Comparison of ENCODE assay signal across 14 cellular contexts in genomic region chr1:25766721-25767436, GRCh38. TPM values are rescaled to one million over a fixed set of nuclear protein-coding genes. Genes with fewer than 3 reads are reported as not detected.
DNase-seq lines count a peak whose midpoint lies in the region; ATAC-seq, FAIRE-seq and TF ChIP-seq lines count a peak whose summit lies in the region.
"Had no signal": no experiment of that assay in that cellular context is flagged by ENCODE, and none has a peak within 500 bp of the region (broad histone marks: within the 10 kb centered on the region; RNA-seq: fewer than 3 reads in every experiment).

No MANE protein-coding gene starts in this region.

- H3K56ac ChIP-seq in H1 (replicated peaks; ENCODE audit: insufficient read length, low read depth, low read length) = no peak overlapping the region

- no peak overlapping the region for H2AFZ ChIP-seq in H1 (ENCODE audit: low read length)

- H3K4me2 ChIP-seq in H1 (ENCODE audit: insufficient read depth in 1 of 2, low read depth in 2 of 2, low read length in 2 of 2) = no peak overlapping the region
- H3K4me2 ChIP-seq: A549 had no signal

- H2BK5ac ChIP-seq in H1 (ENCODE audit: low read depth, low read length) = peak overlapping the region; percentile 52

- H4K8ac ChIP-seq in H1 (ENCODE audit: extremely low read depth, insufficient read depth, low read length) = 0 out of 2 replicates have a peak overlapping the region, but pooled peaks have one; percentile 23

- no peak overlapping the region for H3K14ac ChIP-seq in H1 (ENCODE audit: insufficient read length)

- peak; percentile 44 for DNase-seq in NCI-H2171 treated with DMSO at 0.1 percent for 48 hours (lab: John Stamatoyannopoulos, UW)
- no peak for DNase-seq in NCI-H2171 (lab: John Stamatoyannopoulos, UW)
- DNase-seq in NCI-H1105 treated with DMSO at 0.1 percent for 48 hours (lab: John Stamatoyannopoulos, UW) = peak; percentile 77
- DNase-seq in H1 (ENCODE audit: low read depth in 1 of 2, low spot score in 2 of 2) = no peak
- DNase-seq in psoas muscle = peak in 1 of 2 donors; percentile 80
- no peak for DNase-seq in stimulated activated naive CD8-positive, alpha-beta T cell treated with anti-CD3 and anti-CD28 coated beads, Interleukin-15, amount 100 ng/mL, for 72 hours
- no peak for DNase-seq in activated CD4-positive, alpha-beta memory T cell treated with anti-CD3 and anti-CD28 coated beads, Interleukin-2, amount 10 ng/mL, durations not matched to agents 7 days and 5 days
- DNase-seq: activated naive CD8-positive, alpha-beta T cell treated with anti-CD3 and anti-CD28 coated beads, Interleukin-2, amount 10 ng/mL, durations not matched to agents 7 days and 5 days; activated T-cell treated with anti-CD3 and anti-CD28 coated beads, Interleukin-2, amount 50 U/mL, for 1 hour; stimulated activated naive B cell treated with anti-CD40 and anti-IgM and Interleukin-4, amounts not matched to agents 10 μg/mL and 1 μg/mL and 100 μg/mL, for 72 hours; T-helper 1 cell had no signal

- H3K23me2 ChIP-seq in H1 (ENCODE audit: low read depth, low read length) = peaks cover 23% of the 10 kb centered on the region; the same call in 1 of the 2 replicates

- FAIRE-seq in H1 (lab: Jason Lieb, UNC) = no peak
- FAIRE-seq: A549, RCC 7860 had no signal

- no peak overlapping the region for H4K5ac ChIP-seq in H1 (ENCODE audit: insufficient read length, low read depth, low read length)

- peak overlapping the region in 1 of 2 donors; percentile 53 for H3K4me3 Mint-ChIP-seq in stimulated activated naive CD8-positive, alpha-beta T cell treated with anti-CD3 and anti-CD28 coated beads, Interleukin-15, amount 100 ng/mL, for 72 hours
- H3K4me3 Mint-ChIP-seq in activated CD4-positive, alpha-beta memory T cell treated with anti-CD3 and anti-CD28 coated beads, Interleukin-2, amount 10 ng/mL, durations not matched to agents 7 days and 5 days = no peak overlapping the region
- H3K4me3 Mint-ChIP-seq: activated naive CD8-positive, alpha-beta T cell treated with anti-CD3 and anti-CD28 coated beads, Interleukin-2, amount 10 ng/mL, durations not matched to agents 7 days and 5 days; stimulated activated naive B cell treated with anti-CD40 and anti-IgM and Interleukin-4, amounts not matched to agents 10 μg/mL and 1 μg/mL and 100 μg/mL, for 72 hours had no signal

- H3K36me3 ChIP-seq in H1 (ENCODE audit: control insufficient read depth in 2 of 4, insufficient read depth in 4 of 4, low read length in 3 of 4) (no peaks in the 10 kb centered on the region), psoas muscle (ENCODE audit: insufficient read depth in 1 of 2, low read depth in 1 of 2) (no peaks in the 10 kb centered on the region)

- no peak overlapping the region for H3K4ac ChIP-seq in H1 (replicated peaks; ENCODE audit: insufficient read length, low read depth, low read length)

- TF ChIP-seq EP300 in H1 (IDR thresholded peaks at IDR 0.05; ENCODE audit: borderline replicate concordance in 1 of 2, low read depth in 2 of 2, low read length in 2 of 2) = no peak

- H3K9me3 ChIP-seq in H1 (ENCODE audit: insufficient read depth in 2 of 2, low read depth in 1 of 2, low read length in 1 of 2) (no peaks in the 10 kb centered on the region), psoas muscle (no peaks in the 10 kb centered on the region)
- H3K9me3 ChIP-seq: A549 had no signal

- ATAC-seq in psoas muscle (peak; percentile 60 to 84 (median 76)), HG03469 (IDR thresholded peaks at IDR 0.05; ENCODE audit: unreplicated experiment) (no peak)
- no peak for ATAC-seq in stimulated activated naive CD8-positive, alpha-beta T cell treated with anti-CD3 and anti-CD28 coated beads, Interleukin-15, amount 100 ng/mL, for 72 hours
- ATAC-seq: A549 had no signal

- H3K79me1 ChIP-seq in H1 (ENCODE audit: low read depth, low read length) = no peaks in the 10 kb centered on the region

- H3K9ac ChIP-seq in H1 (replicated peaks in 1 of 4; ENCODE audit: extremely low read depth in 1 of 4, low read depth in 3 of 4, low read length in 3 of 4) = no peak overlapping the region

- intact Hi-C loops in psoas muscle (cut with DNase I) = loop anchor here in 1 of 2 donors (2.0 kb wide), 1 partner anchor 30 kb away; no protein-coding TSS in a partner anchor

- no peak overlapping the region for H2BK120ac ChIP-seq in H1 (replicated peaks; ENCODE audit: low read depth, low read length)

- H2BK15ac ChIP-seq in H1 (ENCODE audit: low read length) = no peak overlapping the region

- H3K36me3 Mint-ChIP-seq in activated CD4-positive, alpha-beta memory T cell treated with anti-CD3 and anti-CD28 coated beads, Interleukin-2, amount 10 ng/mL, durations not matched to agents 7 days and 5 days (ENCODE audit: low read depth) = no peaks in the 10 kb centered on the region
- H3K36me3 Mint-ChIP-seq: stimulated activated naive B cell treated with anti-CD40 and anti-IgM and Interleukin-4, amounts not matched to agents 10 μg/mL and 1 μg/mL and 100 μg/mL, for 72 hours had no signal

- H3K4me1 Mint-ChIP-seq in stimulated activated naive CD8-positive, alpha-beta T cell treated with anti-CD3 and anti-CD28 coated beads, Interleukin-15, amount 100 ng/mL, for 72 hours = peaks cover 72% of the 10 kb centered on the region
- H3K4me1 Mint-ChIP-seq in activated CD4-positive, alpha-beta memory T cell treated with anti-CD3 and anti-CD28 coated beads, Interleukin-2, amount 10 ng/mL, durations not matched to agents 7 days and 5 days = no peaks in the 10 kb centered on the region

- peaks cover 0 to 5% (median 1%) of the 10 kb centered on the region in 4 experiments; a peak in 5 of 7 replicates for H3K4me1 ChIP-seq in H1 (replicated peaks in 1 of 4; ENCODE audit: control insufficient read depth in 3 of 4, insufficient read depth in 4 of 4, low read length in 3 of 4)
- peaks cover 23% of the 10 kb centered on the region for H3K4me1 ChIP-seq in psoas muscle

- H2BK12ac ChIP-seq in H1 (ENCODE audit: low read depth, low read length) = 0 out of 2 replicates have a peak overlapping the region, but pooled peaks have one; percentile 60

- H3K27ac Mint-ChIP-seq in stimulated activated naive CD8-positive, alpha-beta T cell treated with anti-CD3 and anti-CD28 coated beads, Interleukin-15, amount 100 ng/mL, for 72 hours = no peak overlapping the region
- no peak overlapping the region for H3K27ac Mint-ChIP-seq in activated CD4-positive, alpha-beta memory T cell treated with anti-CD3 and anti-CD28 coated beads, Interleukin-2, amount 10 ng/mL, durations not matched to agents 7 days and 5 days
- H3K27ac Mint-ChIP-seq: stimulated activated naive B cell treated with anti-CD40 and anti-IgM and Interleukin-4, amounts not matched to agents 10 μg/mL and 1 μg/mL and 100 μg/mL, for 72 hours had no signal

- peak overlapping the region; percentile 90 for H2AK5ac ChIP-seq in H1 (ENCODE audit: low read depth, low read length)

- no peak overlapping the region for H3K23ac ChIP-seq in H1 (ENCODE audit: insufficient read length)

- peaks cover under 1% of the 10 kb centered on the region for H3K27me3 Mint-ChIP-seq in stimulated activated naive CD8-positive, alpha-beta T cell treated with anti-CD3 and anti-CD28 coated beads, Interleukin-15, amount 100 ng/mL, for 72 hours
- peaks cover 2% of the 10 kb centered on the region for H3K27me3 Mint-ChIP-seq in activated CD4-positive, alpha-beta memory T cell treated with anti-CD3 and anti-CD28 coated beads, Interleukin-2, amount 10 ng/mL, durations not matched to agents 7 days and 5 days

- no peak overlapping the region for H2BK20ac ChIP-seq in H1 (ENCODE audit: low read length)

- POLR2A ChIA-PET in H1 (lab: Charles Lee; ENCODE audit: partially characterized antibody) = interaction anchor here (1.3 kb wide), 1 partner anchor 10 kb away, joined by 3 read pairs; no protein-coding TSS in a partner anchor
- POLR2A ChIA-PET in activated CD4-positive, alpha-beta memory T cell treated with anti-CD3 and anti-CD28 coated beads, Interleukin-2, amount 10 ng/mL, durations not matched to agents 7 days and 5 days (lab: Charles Lee) = no interaction called here

- CTCF ChIA-PET in H1 (lab: Charles Lee; ENCODE audit: partially characterized antibody) = interaction anchor here (1.2 to 2.1 kb wide), 4 partner anchors 9 to 41 kb away, joined by 3 to 9 read pairs (median 9); no protein-coding TSS in a partner anchor
- CTCF ChIA-PET in activated CD4-positive, alpha-beta memory T cell treated with anti-CD3 and anti-CD28 coated beads, Interleukin-2, amount 10 ng/mL, durations not matched to agents 7 days and 5 days (lab: Charles Lee) = no interaction called here

- no peaks in the 10 kb centered on the region for H3K9me3 Mint-ChIP-seq in stimulated activated naive CD8-positive, alpha-beta T cell treated with anti-CD3 and anti-CD28 coated beads, Interleukin-15, amount 100 ng/mL, for 72 hours
- no peaks in the 10 kb centered on the region for H3K9me3 Mint-ChIP-seq in activated CD4-positive, alpha-beta memory T cell treated with anti-CD3 and anti-CD28 coated beads, Interleukin-2, amount 10 ng/mL, durations not matched to agents 7 days and 5 days
- H3K9me3 Mint-ChIP-seq: activated naive CD8-positive, alpha-beta T cell treated with anti-CD3 and anti-CD28 coated beads, Interleukin-2, amount 10 ng/mL, durations not matched to agents 7 days and 5 days; stimulated activated naive B cell treated with anti-CD40 and anti-IgM and Interleukin-4, amounts not matched to agents 10 μg/mL and 1 μg/mL and 100 μg/mL, for 72 hours had no signal

- H3K27me3 ChIP-seq in H1 (replicated peaks in 1 of 4; ENCODE audit: control insufficient read depth in 3 of 4, extremely low read depth in 1 of 4, insufficient read depth in 3 of 4, low read length in 3 of 4) (no peaks in the 10 kb centered on the region), psoas muscle (ENCODE audit: insufficient read depth in 3 of 3, low read length in 2 of 3) (no peaks in the 10 kb centered on the region)

- TF ChIP-seq CTCF in H1 (IDR thresholded peaks at IDR 0.05; ENCODE audit: control extremely low read depth in 1 of 3, insufficient read depth in 1 of 3, low read depth in 1 of 3, low read length in 3 of 3) (no peak), psoas muscle (IDR thresholded peaks at IDR 0.05) (no peak)

- no peak overlapping the region for H3K18ac ChIP-seq in H1 (ENCODE audit: extremely low read depth, low read length)

- H3K4me3 ChIP-seq in H1 (ENCODE audit: extremely low read depth in 1 of 4, insufficient read depth in 2 of 4, low read depth in 3 of 4, low read length in 4 of 4) = no peak overlapping the region
- H3K4me3 ChIP-seq in psoas muscle = no peak overlapping the region
- H3K4me3 ChIP-seq: A549 had no signal

- no peaks in the 10 kb centered on the region for H3K79me2 ChIP-seq in H1 (ENCODE audit: control insufficient read depth in 1 of 2, insufficient read depth in 2 of 2, low read length in 2 of 2)

- H4K20me1 ChIP-seq in H1 (replicated peaks in 1 of 2; ENCODE audit: control insufficient read depth in 1 of 2, insufficient read depth in 2 of 2, low read length in 2 of 2) = peaks cover 0 to 9% of the 10 kb centered on the region in 2 experiments

- no peak for TF ChIP-seq RAD21 in H1 (IDR thresholded peaks at IDR 0.05 in 1 of 2, conservative IDR thresholded peaks at IDR 0.05 in 1 of 2; ENCODE audit: low read depth in 2 of 2, low read length in 2 of 2)

- TF ChIP-seq POLR2A in H1 (IDR thresholded peaks at IDR 0.05; ENCODE audit: control extremely low read depth in 1 of 2, low read depth in 2 of 2, low read length in 2 of 2) = no peak

- WGBS in H1 (ENCODE audit: extremely low coverage in 1 of 2, insufficient coverage in 1 of 2, insufficient read length in 1 of 2, insufficient replicate concordance in 2 of 2, low coverage in 1 of 2, low lambda C conversion rate in 2 of 2, missing lambda C conversion rate in 1 of 2), 2 experiments = 90% methylated on average over 9 of the region's 13 CpGs; no CpG with 5 or more reads in 1 of the 2 experiments
- WGBS in psoas muscle, 3 donors = 57 to 64% (median 57%) methylated on average over 13 of the region's 13 CpGs

- H3K27ac ChIP-seq in H1 (ENCODE audit: low read depth, low read length) (no peak overlapping the region), psoas muscle (peak overlapping the region; percentile 27)
- H3K27ac ChIP-seq: A549 had no signal

- H4K91ac ChIP-seq in H1 (replicated peaks; ENCODE audit: insufficient read length, low read length) = no peak overlapping the region

RNA-seq across cellular contexts. Expression of gene SELENON, which starts 33.1 kb away (rescaled TPM):
- total RNA-seq in H1 (2021; fragmentation: NEBNext Ultra II Directional; extraction: Animal tissue kit (Norgen Biotek cat#: 25700)) = 77.4 and 77.6 TPM in 2 replicates
- polyA plus RNA-seq in H1 (2011; rRNA removed) (43.0 and 67.3 TPM in 2 replicates), psoas muscle (10 to 100 TPM; 25.3 to 39.3 (median 29.0) TPM)
- 36.6 TPM for polyA plus RNA-seq in H1 (2011; cell fraction: cytosol; rRNA removed)
- 58.6 TPM for polyA plus RNA-seq in H1 (2011; cell fraction: nucleus; rRNA removed)
- polyA plus RNA-seq in H1 (2012, experiment 1 of 2) = 72.8 to 99.4 TPM (median 83.9 TPM) in 4 replicates
- 89.8 TPM for polyA plus RNA-seq in H1 (2012, experiment 2 of 2)
- polyA plus RNA-seq in H1 (2013, experiment 1 of 2) = 103 TPM
- polyA plus RNA-seq in H1 (2013, experiment 2 of 2) = 109 TPM
- 25.4 and 44.6 TPM in 2 replicates for polyA minus RNA-seq in H1 (2011; rRNA and poly(A)+ RNA removed)
- 47.6 TPM for polyA minus RNA-seq in H1 (2011; cell fraction: cytosol; rRNA and poly(A)+ RNA removed)
- polyA minus RNA-seq in H1 (2011; cell fraction: nucleus; rRNA and poly(A)+ RNA removed) = 23.2 TPM
- 100 to 1,000 TPM in 1 of 4 donors, 10 to 100 TPM in 3; 37.8 to 104 (median 56.1) TPM for total RNA-seq in psoas muscle
- 1 to 10 TPM; 5.9 to 6.0 TPM for total RNA-seq in activated CD4-positive, alpha-beta memory T cell treated with anti-CD3 and anti-CD28 coated beads, Interleukin-2, amount 10 ng/mL, durations not matched to agents 7 days and 5 days

RNA-seq across cellular contexts. Expression of gene MTFR1L, which starts 52.9 kb away (rescaled TPM):
- total RNA-seq in H1 (2021; fragmentation: NEBNext Ultra II Directional; extraction: Animal tissue kit (Norgen Biotek cat#: 25700)) = 20.8 and 23.1 TPM in 2 replicates
- polyA plus RNA-seq in H1 (2011; rRNA removed) = 23.1 and 39.9 TPM in 2 replicates
- 25.9 TPM for polyA plus RNA-seq in H1 (2011; cell fraction: cytosol; rRNA removed)
- polyA plus RNA-seq in H1 (2011; cell fraction: nucleus; rRNA removed) = 27.3 TPM
- polyA plus RNA-seq in H1 (2012, experiment 1 of 2) = 20.5 to 26.2 TPM (median 22.8 TPM) in 4 replicates
- polyA plus RNA-seq in H1 (2012, experiment 2 of 2) = 21.2 TPM
- polyA plus RNA-seq in H1 (2013, experiment 1 of 2) = 17.5 TPM
- 15.3 TPM for polyA plus RNA-seq in H1 (2013, experiment 2 of 2)
- 23.2 and 27.4 TPM in 2 replicates for polyA minus RNA-seq in H1 (2011; rRNA and poly(A)+ RNA removed)
- polyA minus RNA-seq in H1 (2011; cell fraction: cytosol; rRNA and poly(A)+ RNA removed) = 10.6 TPM
- 16.7 TPM for polyA minus RNA-seq in H1 (2011; cell fraction: nucleus; rRNA and poly(A)+ RNA removed)
- total RNA-seq in psoas muscle = 100 to 1,000 TPM in 1 of 4 donors, 10 to 100 TPM in 3; 85.2 to 112 (median 94.1) TPM
- 100 to 1,000 TPM in 2 of 3 donors, 10 to 100 TPM in 1; 99.2 to 135 (median 110) TPM for polyA plus RNA-seq in psoas muscle
- 10 to 100 TPM; 36.6 to 37.7 TPM for total RNA-seq in activated CD4-positive, alpha-beta memory T cell treated with anti-CD3 and anti-CD28 coated beads, Interleukin-2, amount 10 ng/mL, durations not matched to agents 7 days and 5 days

Comparison
In these comparisons a context has a peak if more than half of its experiments do, and no peak if none do; other contexts are left out.
1. DNase-seq: peak in NCI-H2171 treated with DMSO at 0.1 percent for 48 hours (single experiment) and NCI-H1105 treated with DMSO at 0.1 percent for 48 hours (single experiment); none in NCI-H2171 (single experiment), H1 (0 of 2), stimulated activated naive CD8-positive, alpha-beta T cell treated with anti-CD3 and anti-CD28 coated beads, Interleukin-15, amount 100 ng/mL, for 72 hours (0 of 2) and activated CD4-positive, alpha-beta memory T cell treated with anti-CD3 and anti-CD28 coated beads, Interleukin-2, amount 10 ng/mL, durations not matched to agents 7 days and 5 days (single experiment).
2. ATAC-seq: peak in psoas muscle (4 of 4); none in stimulated activated naive CD8-positive, alpha-beta T cell treated with anti-CD3 and anti-CD28 coated beads, Interleukin-15, amount 100 ng/mL, for 72 hours (single experiment) and HG03469 (single experiment).
3. RNA of gene SELENON, which starts 33.1 kb away (total RNA-seq): 77.4 to 77.6 TPM in H1 and 37.8 to 104 TPM in psoas muscle; 5.9 to 6.0 TPM in activated CD4-positive, alpha-beta memory T cell treated with anti-CD3 and anti-CD28 coated beads, Interleukin-2, amount 10 ng/mL, durations not matched to agents 7 days and 5 days; every median in the first group is over 4 times any median in the second.